In genomic region chr7:159142730-159143129, GRCh38 we compare ENCODE assay signal across 23 cellular contexts. TPM values are rescaled to one million over a fixed set of nuclear protein-coding genes. Genes with fewer than 3 reads are reported as not detected.
DNase-seq lines count a peak whose midpoint lies in the region; ATAC-seq and TF ChIP-seq lines count a peak whose summit lies in the region.
"Had no signal": no experiment of that assay in that cellular context is flagged by ENCODE, and none has a peak within 500 bp of the region (broad histone marks: within the 10 kb centered on the region; RNA-seq: fewer than 3 reads in every experiment).

No MANE protein-coding gene starts in this region.

- peaks cover 49% of the 10 kb centered on the region for H3K27me3 ChIP-seq in iPS-18a (ENCODE audit: control insufficient read depth, insufficient read depth, low read length)
- peaks cover 9 to 82% (median 40%) of the 10 kb centered on the region in 7 donors for H3K27me3 ChIP-seq in spleen (replicated peaks in 1 of 7)
- H3K27me3 ChIP-seq: ascending aorta had no signal

- no peak overlapping the region for H3K27ac Mint-ChIP-seq in T-helper 17 cell
- H3K27ac Mint-ChIP-seq: activated B cell treated with CpG ODN at 0.5 μM for 24 hours had no signal

- WGBS in spleen, 5 donors, result 31 to 40% (median 39%) methylated on average over 10 of the region's 10 CpGs

- peak overlapping the region; percentile 70 for H3K4me3 ChIP-seq in iPS-18a (ENCODE audit: low read length)
- no peak overlapping the region for H3K4me3 ChIP-seq in spleen
- H3K4me3 ChIP-seq: A549, BLaER1, lung, skin epidermis had no signal

- H3K27ac ChIP-seq in iPS-18a (ENCODE audit: low read length), result no peak overlapping the region
- no peak overlapping the region for H3K27ac ChIP-seq in spleen
- H3K27ac ChIP-seq: A549, ascending aorta, BLaER1, skin epidermis had no signal

- no peak for ATAC-seq in T-helper 17 cell
- ATAC-seq: A549 had no signal

- H3K36me3 Mint-ChIP-seq in T-helper 17 cell (ENCODE audit: low read depth), result no peaks in the 10 kb centered on the region

- intact Hi-C loops in spleen (cut with DNase I; ENCODE audit: low total_unique reads), result no loop called here

- H3K4me1 ChIP-seq in iPS-18a (ENCODE audit: control insufficient read depth, low read depth, low read length) (peaks cover 48% of the 10 kb centered on the region), spleen (peaks cover 11 to 26% (median 20%) of the 10 kb centered on the region in 6 donors)
- H3K4me1 ChIP-seq: A549 had no signal

- no peak for TF ChIP-seq POLR2A in spleen (IDR thresholded peaks at IDR 0.05)

- H3K4me3 Mint-ChIP-seq in T-helper 17 cell, result peak overlapping the region; percentile 13
- H3K4me3 Mint-ChIP-seq: activated B cell treated with CpG ODN at 0.5 μM for 24 hours had no signal

- peaks cover 2% of the 10 kb centered on the region for H3K4me1 Mint-ChIP-seq in T-helper 17 cell

- TF ChIP-seq CTCF in spleen (IDR thresholded peaks at IDR 0.05 in 8 of 11, conservative IDR thresholded peaks at IDR 0.05 in 3 of 11), result no peak

- peak; percentile 19 for DNase-seq in activated CD8-positive, alpha-beta memory T cell treated with anti-CD3 and anti-CD28 coated beads for 24 hours
- no peak for DNase-seq in activated CD8-positive, alpha-beta memory T cell treated with anti-CD3 and anti-CD28 coated beads, Interleukin-2, amount 50 U/mL, for 4 hours
- DNase-seq in T-helper 17 cell, result no peak
- peak; percentile 15 for DNase-seq in spleen
- no peak for DNase-seq in hypothalamus (lab: John Stamatoyannopoulos, UW)
- DNase-seq in C1 segment of cervical spinal cord (lab: John Stamatoyannopoulos, UW), result no peak
- DNase-seq in NCI-H146 (lab: John Stamatoyannopoulos, UW), result no peak
- DNase-seq: activated B cell treated with CpG ODN at 0.5 μM for 24 hours; activated gamma-delta T cell treated with Interleukin-2 at 50 U/mL for 16 hours; GOT3; NCI-H1417 treated with DMSO at 0.1 percent for 48 hours; NCI-H748 treated with DMSO at 0.1 percent for 48 hours; SHP77 treated with DMSO at 0.1 percent for 48 hours; stimulated activated CD4-positive, alpha-beta T cell treated with anti-CD3 and anti-CD28 coated beads, Interleukin-4, amount 100 ng/mL, for 24 hours had no signal

- no peaks in the 10 kb centered on the region for H3K36me3 ChIP-seq in iPS-18a (ENCODE audit: control insufficient read depth, low read depth, low read length)
- no peaks in the 10 kb centered on the region for H3K36me3 ChIP-seq in spleen
- H3K36me3 ChIP-seq: BLaER1 had no signal

- H3K9me3 ChIP-seq in T-helper 17 cell (ENCODE audit: control insufficient read depth, low read length, poor library complexity, severe bottlenecking), result no peaks in the 10 kb centered on the region
- H3K9me3 ChIP-seq in iPS-18a (ENCODE audit: control insufficient read depth, low read depth, low read length), result no peaks in the 10 kb centered on the region
- peaks cover 0 to 3% (median 0%) of the 10 kb centered on the region in 8 donors for H3K9me3 ChIP-seq in spleen
- H3K9me3 ChIP-seq: A549, ascending aorta had no signal

- H3K27me3 Mint-ChIP-seq in T-helper 17 cell, result peaks cover 43% of the 10 kb centered on the region

- no peak overlapping the region for H3K9ac ChIP-seq in iPS-18a (ENCODE audit: low read length)
- H3K9ac ChIP-seq: BLaER1 had no signal

RNA-seq across cellular contexts. Expression of gene VIPR2, which starts 1.9 kb away (rescaled TPM):
- total RNA-seq in T-helper 17 cell (not detected), spleen (1 to 10 TPM in 1 of 7 donors, under 1 TPM in 6; 0.61 to 1.4 (median 0.68) TPM)
- polyA plus RNA-seq in spleen, result under 1 TPM; 0.41 to 0.58 (median 0.48) TPM
- total RNA-seq: activated B cell treated with CpG ODN at 0.5 μM for 24 hours, G401, myocyte had no signal
- polyA plus RNA-seq: A549, keratinocyte had no signal

Comparison
In these comparisons a context has a peak if more than half of its experiments do, and no peak if none do; other contexts are left out.
1. DNase-seq: peak in activated CD8-positive, alpha-beta memory T cell treated with anti-CD3 and anti-CD28 coated beads for 24 hours (single experiment) and spleen (single experiment); none in activated CD8-positive, alpha-beta memory T cell treated with anti-CD3 and anti-CD28 coated beads, Interleukin-2, amount 50 U/mL, for 4 hours (single experiment), T-helper 17 cell (0 of 3), hypothalamus (0 of 51), C1 segment of cervical spinal cord (0 of 14) and NCI-H146 (single experiment).